Comparison of ENCODE assay signal across 12 cellular contexts in the genomic region with DNA sequence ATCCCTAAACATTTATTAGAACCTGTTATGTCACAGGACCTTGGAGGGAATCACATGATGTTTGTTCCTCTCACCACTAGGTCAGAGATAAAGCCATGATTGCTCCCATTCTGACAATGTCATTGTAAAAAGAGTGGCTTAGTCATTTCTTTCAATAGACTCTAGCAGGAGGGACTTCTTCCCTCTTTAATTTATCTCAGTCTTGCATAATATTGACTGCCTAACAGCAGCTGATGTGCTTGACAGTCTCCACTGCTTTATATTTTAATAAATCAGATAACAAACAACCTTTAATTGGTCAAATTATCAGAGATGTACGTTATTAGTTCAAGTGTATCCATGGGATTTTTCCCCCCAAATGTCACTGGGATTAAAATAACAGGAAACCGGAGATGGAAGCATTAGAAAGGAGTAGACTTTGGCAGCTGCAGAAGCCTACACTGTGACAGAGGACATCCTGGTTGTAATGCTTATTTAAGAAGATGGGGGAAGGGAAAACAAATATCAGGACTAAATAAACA. TPM values are rescaled to one million over a fixed set of nuclear protein-coding genes. Genes with fewer than 3 reads are reported as not detected.
DNase-seq lines count a peak whose midpoint lies in the region; ATAC-seq and TF ChIP-seq lines count a peak whose summit lies in the region.
"Had no signal": no experiment of that assay in that cellular context is flagged by ENCODE, and none has a peak within 500 bp of the region (broad histone marks: within the 10 kb centered on the region; RNA-seq: fewer than 3 reads in every experiment).

No MANE protein-coding gene starts in this region.

- TF ChIP-seq CTCF in brain microvascular endothelial cell (IDR thresholded peaks at IDR 0.05; ENCODE audit: low read depth, low read length, missing control alignments): no peak

- intact Hi-C loops in left colon (cut with DNase I, micrococcal nuclease): no loop called here

- in situ Hi-C loops in brain microvascular endothelial cell (cut with HindIII; ENCODE audit: low pct_ligation_motif_present, low sequenced_read_pairs): no loop called here

- DNase-seq in ELR (ENCODE audit: low read depth): peak; percentile 35
- peak; percentile 20 for DNase-seq in MV-4-11 (lab: John Stamatoyannopoulos, UW)
- DNase-seq in brain microvascular endothelial cell: no peak
- DNase-seq in myocyte (ENCODE audit: low read depth): peak; percentile 59
- DNase-seq in left colon: no peak
- no peak for DNase-seq in T-helper 2 cell
- no peak for DNase-seq in GM19238 (ENCODE audit: insufficient read length, low spot score)
- DNase-seq: DMS79, left cardiac atrium, psoas muscle had no signal

- peak overlapping the region; percentile 13 for H3K27ac ChIP-seq in brain microvascular endothelial cell
- H3K27ac ChIP-seq: psoas muscle, suprapubic skin had no signal

- peaks cover 11% of the 10 kb centered on the region for H3K36me3 ChIP-seq in brain microvascular endothelial cell (replicated peaks)
- H3K36me3 ChIP-seq: suprapubic skin had no signal

- no peak overlapping the region for H3K4me3 ChIP-seq in brain microvascular endothelial cell (ENCODE audit: low read depth, low read length)
- H3K4me3 ChIP-seq: psoas muscle, suprapubic skin had no signal

- ATAC-seq in HG03175 (IDR thresholded peaks at IDR 0.05; ENCODE audit: unreplicated experiment): no peak
- no peak for ATAC-seq in left colon
- ATAC-seq: psoas muscle had no signal

- no peaks in the 10 kb centered on the region for H3K27me3 ChIP-seq in brain microvascular endothelial cell (replicated peaks)
- H3K27me3 ChIP-seq: suprapubic skin had no signal

RNA-seq across cellular contexts. Expression of gene LAMA4, which starts 39.6 kb away (rescaled TPM):
- total RNA-seq in myocyte (65.7 and 66.2 TPM in 2 replicates), left colon (10 to 100 TPM; 12.4 to 31.8 TPM)
- polyA plus RNA-seq in myocyte (2012): 2.5 TPM

Comparison
In these comparisons a context has a peak if more than half of its experiments do, and no peak if none do; other contexts are left out.
1. DNase-seq: peak in ELR (single experiment), MV-4-11 (single experiment) and myocyte (single experiment); none in brain microvascular endothelial cell (single experiment), left colon (0 of 2), T-helper 2 cell (0 of 5) and GM19238 (single experiment).